In genomic region chr10:17213646-17214349, GRCh38 we compare ENCODE assay signal across 13 cellular contexts. TPM values are rescaled to one million over a fixed set of nuclear protein-coding genes. Genes with fewer than 3 reads are reported as not detected.
DNase-seq lines count a peak whose midpoint lies in the region; ATAC-seq, FAIRE-seq and TF ChIP-seq lines count a peak whose summit lies in the region.
"Had no signal": no experiment of that assay in that cellular context is flagged by ENCODE, and none has a peak within 500 bp of the region (broad histone marks: within the 10 kb centered on the region; RNA-seq: fewer than 3 reads in every experiment).

No MANE protein-coding gene starts in this region.

- H3K4me2 ChIP-seq in GM23248 (ENCODE audit: unreplicated experiment): peak overlapping the region; percentile 86
- H3K4me2 ChIP-seq in endothelial cell of umbilical vein (ENCODE audit: insufficient read depth, low read length): no peak overlapping the region

- H3K4me3 ChIP-seq in GM23248 (peak overlapping the region; percentile 70), endothelial cell of umbilical vein (replicated peaks in 1 of 3; ENCODE audit: insufficient read depth in 1 of 3, low read depth in 1 of 3, low read length in 3 of 3) (no peak overlapping the region)

- H3K4me1 ChIP-seq in GM23248 (ENCODE audit: insufficient read depth) (peaks cover 77% of the 10 kb centered on the region), endothelial cell of umbilical vein (ENCODE audit: control insufficient read depth, extremely low read depth, insufficient read depth, low read length) (peaks cover 35% of the 10 kb centered on the region)

- dilution Hi-C loops in endothelial cell of umbilical vein (cut with MboI; ENCODE audit: extremely low pct_ligation_motif_present, low sequenced_read_pairs): no loop called here

- no peak for TF ChIP-seq POLR2A in endothelial cell of umbilical vein (IDR thresholded peaks at IDR 0.05; ENCODE audit: low read depth, low read length)

- H3K27me3 ChIP-seq in GM23248 (replicated peaks; ENCODE audit: insufficient read depth): no peaks in the 10 kb centered on the region
- H3K27me3 ChIP-seq in endothelial cell of umbilical vein (ENCODE audit: control insufficient read depth in 2 of 2, insufficient read depth in 2 of 2, low read length in 2 of 2): no peaks in the 10 kb centered on the region

- DNase-seq in GM23248 (peak; percentile 69), RPMI7951 (ENCODE audit: low read depth) (peak; percentile 71), endothelial cell of umbilical vein (ENCODE audit: low read depth, low spot score) (peak; percentile 53), renal cortical epithelial cell (ENCODE audit: low read depth) (peak; percentile 49), GM10248 (ENCODE audit: extremely low spot score) (no peak), NCI-H82 treated with DMSO at 0.1 percent for 48 hours (lab: John Stamatoyannopoulos, UW; ENCODE audit: unreplicated experiment) (no peak)
- no peak for DNase-seq in stimulated activated CD4-positive, alpha-beta T cell treated with anti-CD3 and anti-CD28 coated beads, Interleukin-2, amount 100 ng/mL, for 48 hours
- DNase-seq: activated CD4-positive, CD25-positive, alpha-beta regulatory T cell; activated T-cell treated with anti-CD3 and anti-CD28 coated beads for 4 hours; amygdala; NCI-H1417 treated with DMSO at 0.1 percent for 48 hours; NCI-H526 treated with DMSO at 0.1 percent for 48 hours had no signal

- H3K9me2 ChIP-seq in GM23248 (ENCODE audit: insufficient read depth): no peaks in the 10 kb centered on the region

- peaks cover 68% of the 10 kb centered on the region for H3F3A ChIP-seq in GM23248 (ENCODE audit: insufficient read depth)

- no peak overlapping the region for H2AFZ ChIP-seq in GM23248
- no peak overlapping the region for H2AFZ ChIP-seq in endothelial cell of umbilical vein (ENCODE audit: low read depth, low read length)

- H4K20me1 ChIP-seq in GM23248 (ENCODE audit: insufficient read depth): no peaks in the 10 kb centered on the region
- no peaks in the 10 kb centered on the region for H4K20me1 ChIP-seq in endothelial cell of umbilical vein (replicated peaks; ENCODE audit: control insufficient read depth, extremely low read depth, insufficient read depth, low read length)

- H3K27ac ChIP-seq in GM23248 (peak overlapping the region; percentile 100), endothelial cell of umbilical vein (ENCODE audit: insufficient read depth, low read depth, low read length) (peak overlapping the region; percentile 89)

- H3K79me2 ChIP-seq in GM23248 (ENCODE audit: insufficient read depth) (peaks cover 37% of the 10 kb centered on the region), endothelial cell of umbilical vein (ENCODE audit: control insufficient read depth, insufficient read depth, low read length) (no peaks in the 10 kb centered on the region)

- H3K9ac ChIP-seq in GM23248: peak overlapping the region; percentile 90
- peak overlapping the region; percentile 31 for H3K9ac ChIP-seq in endothelial cell of umbilical vein (replicated peaks; ENCODE audit: extremely low read depth, insufficient read depth, low read length)

- WGBS in GM23248 (ENCODE audit: low coverage in 1 of 2, low lambda C conversion rate in 2 of 2, missing lambda C conversion rate in 2 of 2), 2 experiments: 17 to 23% methylated on average over 2 of the region's 2 CpGs

- in situ Hi-C loops in GM23248 (cut with MboI): no loop called here

- no peaks in the 10 kb centered on the region for H3K9me1 ChIP-seq in endothelial cell of umbilical vein (replicated peaks; ENCODE audit: control insufficient read depth, extremely low read depth, insufficient read depth, low read length)

- no peak for TF ChIP-seq CTCF in endothelial cell of umbilical vein (IDR thresholded peaks at IDR 0.05; ENCODE audit: extremely low read depth in 1 of 2, insufficient read depth in 1 of 2, low read depth in 1 of 2, low read length in 2 of 2)
- no peak for TF ChIP-seq CTCF in GM10248 (IDR thresholded peaks at IDR 0.05; ENCODE audit: control extremely low read depth, extremely low read depth, low read depth, missing control alignments)

- CTCF ChIA-PET in endothelial cell of umbilical vein (lab: Charles Lee) (interaction anchor here (0.9 to 2.3 kb wide), 7 partner anchors 13 to 323 kb away, joined by 3 to 10 read pairs (median 4); partner anchors contain the start of gene TRDMT1), GM10248 (lab: Yijun Ruan, JAX) (interaction anchor here (0.8 to 1.3 kb wide), 3 partner anchors 10 to 18 kb away, joined by 3 to 4 read pairs (median 3); no protein-coding TSS in a partner anchor)

- no peaks in the 10 kb centered on the region for H3K36me3 ChIP-seq in GM23248 (ENCODE audit: low read depth)
- H3K36me3 ChIP-seq in endothelial cell of umbilical vein (ENCODE audit: control insufficient read depth in 2 of 2, extremely low read depth in 1 of 2, insufficient read depth in 2 of 2, low read length in 2 of 2): no peaks in the 10 kb centered on the region

- intact Hi-C loops in endothelial cell of umbilical vein (cut with micrococcal nuclease): no loop called here

- peak; percentile 31 for FAIRE-seq in endothelial cell of umbilical vein (lab: Jason Lieb, UNC)

- H3K9me3 ChIP-seq in GM23248 (ENCODE audit: low read depth) (no peaks in the 10 kb centered on the region), endothelial cell of umbilical vein (replicated peaks; ENCODE audit: control insufficient read depth, insufficient read depth, low read length) (no peaks in the 10 kb centered on the region)

- ATAC-seq in GM21723 (IDR thresholded peaks at IDR 0.05; ENCODE audit: unreplicated experiment): no peak

- BruUV-seq in endothelial cell of umbilical vein (replicated peaks; lab: Mats Ljungman, UMichigan): no TSS peak

- POLR2A ChIA-PET in endothelial cell of umbilical vein (lab: Charles Lee) (interaction anchor here (0.6 to 1.5 kb wide), 3 partner anchors 12 to 141 kb away, joined by 3 to 6 read pairs (median 4); partner anchors contain the start of gene TRDMT1), GM10248 (lab: Yijun Ruan, JAX) (no interaction called here)

TF ChIP-seq in endothelial cell of umbilical vein, 7 proteins besides CTCF, POLR2A, EP300 and RAD21:
- TF ChIP-seq JUN (IDR thresholded peaks at IDR 0.05; ENCODE audit: borderline replicate concordance, insufficient read depth, insufficient read length, low read depth) (peak; percentile 55), FOS (IDR thresholded peaks at IDR 0.05; ENCODE audit: borderline replicate concordance, insufficient read depth, low read length) (peak; percentile 27)
- TF ChIP-seq, protein P1, sequence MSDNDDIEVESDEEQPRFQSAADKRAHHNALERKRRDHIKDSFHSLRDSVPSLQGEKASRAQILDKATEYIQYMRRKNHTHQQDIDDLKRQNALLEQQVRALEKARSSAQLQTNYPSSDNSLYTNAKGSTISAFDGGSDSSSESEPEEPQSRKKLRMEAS (IDR thresholded peaks at IDR 0.05; ENCODE audit: insufficient read depth, insufficient read length): no peak

RNA-seq across cellular contexts. Expression of gene TRDMT1, which starts 12.3 kb away (rescaled TPM):
- 4.4 and 13.0 TPM in 2 replicates for total RNA-seq in GM23248 (2014; rRNA removed; shearing (Covaris generic))
- polyA plus RNA-seq in GM23248 (2016; fragmentation: Nextera tagmentation; extraction: Ambion mirVana) (4.3 and 7.2 TPM in 2 replicates), endothelial cell of umbilical vein (10.0 and 15.3 TPM in 2 replicates)
- 9.9 and 18.1 TPM in 2 replicates for total RNA-seq in RPMI7951 (2014; rRNA removed; shearing (Covaris generic))
- total RNA-seq in endothelial cell of umbilical vein (12.3 and 15.2 TPM in 2 replicates), renal cortical epithelial cell (5.2 and 6.1 TPM in 2 replicates)
- polyA plus RNA-seq in endothelial cell of umbilical vein (2011; cell fraction: cytosol; rRNA removed): 5.1 and 5.2 TPM in 2 replicates
- polyA plus RNA-seq in endothelial cell of umbilical vein (2011; cell fraction: nucleus; rRNA removed): 11.3 and 14.3 TPM in 2 replicates
- 3.5 and 6.1 TPM in 2 replicates for polyA plus RNA-seq in endothelial cell of umbilical vein (2012)
- polyA minus RNA-seq in endothelial cell of umbilical vein: 15.6 and 18.2 TPM in 2 replicates
- polyA minus RNA-seq in endothelial cell of umbilical vein (2011; cell fraction: cytosol; rRNA and poly(A)+ RNA removed): 2.0 TPM
- 52.0 and 59.3 TPM in 2 replicates for polyA minus RNA-seq in endothelial cell of umbilical vein (2011; cell fraction: nucleus; rRNA and poly(A)+ RNA removed)

RNA-seq across cellular contexts. Expression of gene VIM, which starts 14.2 kb away (rescaled TPM):
- 10,031 and 10,466 TPM in 2 replicates for total RNA-seq in GM23248 (2014; rRNA removed; shearing (Covaris generic))
- polyA plus RNA-seq in GM23248 (2016; fragmentation: Nextera tagmentation; extraction: Ambion mirVana) (3,784 and 3,823 TPM in 2 replicates), endothelial cell of umbilical vein (5,699 and 8,361 TPM in 2 replicates)
- 11,641 and 12,249 TPM in 2 replicates for total RNA-seq in RPMI7951 (2014; rRNA removed; shearing (Covaris generic))
- total RNA-seq in endothelial cell of umbilical vein (5,754 and 5,781 TPM in 2 replicates), renal cortical epithelial cell (2,197 and 3,974 TPM in 2 replicates)
- polyA plus RNA-seq in endothelial cell of umbilical vein (2011; cell fraction: cytosol; rRNA removed): 5,912 and 6,029 TPM in 2 replicates
- polyA plus RNA-seq in endothelial cell of umbilical vein (2011; cell fraction: nucleus; rRNA removed): 4,094 and 4,300 TPM in 2 replicates
- polyA plus RNA-seq in endothelial cell of umbilical vein (2012): 4,943 and 4,968 TPM in 2 replicates
- 4,544 and 4,712 TPM in 2 replicates for polyA minus RNA-seq in endothelial cell of umbilical vein
- polyA minus RNA-seq in endothelial cell of umbilical vein (2011; cell fraction: cytosol; rRNA and poly(A)+ RNA removed): 370 TPM
- 1,556 and 2,259 TPM in 2 replicates for polyA minus RNA-seq in endothelial cell of umbilical vein (2011; cell fraction: nucleus; rRNA and poly(A)+ RNA removed)

Comparison
In these comparisons a context has a peak if more than half of its experiments do, and no peak if none do; other contexts are left out.
1. DNase-seq: peak in GM23248 (single experiment), RPMI7951 (single experiment), endothelial cell of umbilical vein (single experiment) and renal cortical epithelial cell (single experiment); none in GM10248 (single experiment), NCI-H82 treated with DMSO at 0.1 percent for 48 hours (single experiment) and stimulated activated CD4-positive, alpha-beta T cell treated with anti-CD3 and anti-CD28 coated beads, Interleukin-2, amount 100 ng/mL, for 48 hours (0 of 2).